13 cellular contexts compared by ENCODE assay signal in genomic region chr3:114411292-114411691, GRCh38.
DNase-seq lines count a peak whose midpoint lies in the region; ATAC-seq and TF ChIP-seq lines count a peak whose summit lies in the region.
"Had no signal": no experiment of that assay in that cellular context is flagged by ENCODE, and none has a peak within 500 bp of the region (broad histone marks: within the 10 kb centered on the region; RNA-seq: fewer than 3 reads in every experiment).

No MANE protein-coding gene starts in this region.

- 62 to 66% methylated on average over 3 of the region's 3 CpGs for WGBS in heart right ventricle, 2 donors
- WGBS in mesenchymal stem cell: 75% methylated on average over 1 of the region's 3 CpGs

- DNase-seq in heart right ventricle: no peak
- DNase-seq in cardiac septum (ENCODE audit: low spot score): no peak
- DNase-seq in dermis blood vessel endothelial cell: peak; percentile 47
- peak; percentile 35 for DNase-seq in mesenchymal stem cell
- DNase-seq in upper lobe of right lung: no peak
- DNase-seq in NCI-H1694 (lab: John Stamatoyannopoulos, UW): no peak
- DNase-seq in HPDE6-E6E7 (ENCODE audit: extremely low spot score): no peak
- DNase-seq in RWPE1 (ENCODE audit: low spot score): no peak
- DNase-seq: activated CD8-positive, alpha-beta memory T cell treated with anti-CD3 and anti-CD28 coated beads, Interleukin-2, amount 10 ng/mL, durations not matched to agents 7 days and 5 days; central memory CD4-positive, alpha-beta T cell; NCI-H1694 treated with DMSO at 0.1 percent for 48 hours; stimulated activated CD4-positive, alpha-beta T cell treated with anti-CD3 and anti-CD28 coated beads, Interleukin-4, amount 100 ng/mL, for 24 hours; T-helper 2 cell had no signal

- H2BK15ac ChIP-seq in mesenchymal stem cell (ENCODE audit: low read depth, poor library complexity, severe bottlenecking): no peak overlapping the region

- H2AK5ac ChIP-seq in mesenchymal stem cell (ENCODE audit: low read length, severe bottlenecking): no peak overlapping the region

- H3K4me3 ChIP-seq in heart right ventricle (peak overlapping the region in 1 of 10 donors; percentile 2), mesenchymal stem cell (ENCODE audit: insufficient read depth in 1 of 2, low read depth in 1 of 2, low read length in 2 of 2) (no peak overlapping the region), upper lobe of right lung (no peak overlapping the region)

- no peaks in the 10 kb centered on the region for H3K36me3 ChIP-seq in heart right ventricle
- no peaks in the 10 kb centered on the region for H3K36me3 ChIP-seq in mesenchymal stem cell (ENCODE audit: control insufficient read depth in 1 of 2, insufficient read depth in 2 of 2, low read depth in 1 of 2, low read length in 2 of 2)
- no peaks in the 10 kb centered on the region for H3K36me3 ChIP-seq in upper lobe of right lung

- H2BK5ac ChIP-seq in mesenchymal stem cell (ENCODE audit: low read depth, low read length, poor library complexity, severe bottlenecking): no peak overlapping the region

- H3K4ac ChIP-seq in mesenchymal stem cell (ENCODE audit: low read depth in 1 of 2, low read length in 2 of 2): no peak overlapping the region

- POLR2A ChIA-PET in RWPE1 (lab: Yijun Ruan, JAX; ENCODE audit: low non-redundant PET): no interaction called here

- no peak overlapping the region for H3K4me2 ChIP-seq in mesenchymal stem cell (ENCODE audit: low read length, poor library complexity, severe bottlenecking)

- ATAC-seq in heart right ventricle (peak in 4 of 8 donors; percentile 17 to 39 (median 22)), upper lobe of right lung (no peak)
- ATAC-seq: activated CD8-positive, alpha-beta memory T cell treated with anti-CD3 and anti-CD28 coated beads, Interleukin-2, amount 10 ng/mL, durations not matched to agents 7 days and 5 days had no signal

- H3K9me3 ChIP-seq in heart right ventricle: no peaks in the 10 kb centered on the region
- no peaks in the 10 kb centered on the region for H3K9me3 ChIP-seq in mesenchymal stem cell (ENCODE audit: control insufficient read depth, low read length)
- no peaks in the 10 kb centered on the region for H3K9me3 ChIP-seq in upper lobe of right lung

- no peak overlapping the region for H4K91ac ChIP-seq in mesenchymal stem cell (ENCODE audit: low read length)

- CTCF ChIA-PET in RWPE1 (lab: Yijun Ruan, JAX): interaction anchor here (0.6 kb wide), 1 partner anchor 598 kb away, joined by 3 read pairs; no protein-coding TSS in a partner anchor

- no peak overlapping the region for H2AFZ ChIP-seq in mesenchymal stem cell (ENCODE audit: low read depth, low read length)

- peak overlapping the region in 1 of 2 experiments; percentile 65 for H3K14ac ChIP-seq in mesenchymal stem cell (ENCODE audit: low read length in 2 of 2)

- no peak overlapping the region for H3K23ac ChIP-seq in mesenchymal stem cell (ENCODE audit: low read length in 2 of 2)

- peak overlapping the region in 1 of 2 experiments; percentile 88 for H3K18ac ChIP-seq in mesenchymal stem cell (ENCODE audit: low read depth in 1 of 2, low read length in 2 of 2)

- H3K9ac ChIP-seq in mesenchymal stem cell (ENCODE audit: low read length): peak overlapping the region; percentile 53

- intact Hi-C loops in heart right ventricle (cut with DNase I) (loop anchor here in 3 of 10 donors (10.0 kb wide), 2 partner anchors 46 to 174 kb away; no protein-coding TSS in a partner anchor), cardiac septum (cut with DNase I) (loop anchor here (5.0 kb wide), 1 partner anchor 41 kb away; no protein-coding TSS in a partner anchor), upper lobe of right lung (cut with DNase I) (no loop called here)

- peak overlapping the region in 1 of 2 experiments; percentile 31 for H2BK12ac ChIP-seq in mesenchymal stem cell (ENCODE audit: low read length in 2 of 2)

- H3K27ac ChIP-seq in heart right ventricle (peak overlapping the region; percentile 5 to 74 (median 62)), mesenchymal stem cell (ENCODE audit: low read length, poor library complexity, severe bottlenecking) (no peak overlapping the region), upper lobe of right lung (peak overlapping the region; percentile 8), RWPE1 (no peak overlapping the region)

- TF ChIP-seq CTCF in heart right ventricle (IDR thresholded peaks at IDR 0.05) (no peak), upper lobe of right lung (IDR thresholded peaks at IDR 0.05) (no peak), RWPE1 (conservative IDR thresholded peaks at IDR 0.05; ENCODE audit: low read depth) (no peak)

- H3K4me1 ChIP-seq in heart right ventricle (peaks cover 10 to 97% (median 64%) of the 10 kb centered on the region in 9 donors), mesenchymal stem cell (ENCODE audit: control insufficient read depth, insufficient read depth, low read depth, low read length) (peaks cover 3% of the 10 kb centered on the region), upper lobe of right lung (peaks cover 12% of the 10 kb centered on the region)

- H2BK120ac ChIP-seq in mesenchymal stem cell (ENCODE audit: low read depth, low read length): no peak overlapping the region

- H3K79me1 ChIP-seq in mesenchymal stem cell (replicated peaks; ENCODE audit: low read length, poor library complexity, severe bottlenecking): peaks cover 31% of the 10 kb centered on the region

- H4K8ac ChIP-seq in mesenchymal stem cell (ENCODE audit: low read length): peak overlapping the region; percentile 69

- H3K27me3 ChIP-seq in heart right ventricle (no peaks in the 10 kb centered on the region), mesenchymal stem cell (ENCODE audit: control insufficient read depth in 1 of 2, insufficient read depth in 1 of 2, low read length in 2 of 2) (no peaks in the 10 kb centered on the region), upper lobe of right lung (no peaks in the 10 kb centered on the region)

Comparison
In these comparisons a context has a peak if more than half of its experiments do, and no peak if none do; other contexts are left out.
1. DNase-seq: peak in dermis blood vessel endothelial cell (single experiment) and mesenchymal stem cell (single experiment); none in heart right ventricle (0 of 2), cardiac septum (single experiment), upper lobe of right lung (single experiment), NCI-H1694 (single experiment), HPDE6-E6E7 (single experiment) and RWPE1 (single experiment).
2. H3K27ac ChIP-seq: peak in heart right ventricle (10 of 10) and upper lobe of right lung (single experiment); none in mesenchymal stem cell (single experiment) and RWPE1 (single experiment).